ENCODE assay signal across 14 cellular contexts in the genomic region with DNA sequence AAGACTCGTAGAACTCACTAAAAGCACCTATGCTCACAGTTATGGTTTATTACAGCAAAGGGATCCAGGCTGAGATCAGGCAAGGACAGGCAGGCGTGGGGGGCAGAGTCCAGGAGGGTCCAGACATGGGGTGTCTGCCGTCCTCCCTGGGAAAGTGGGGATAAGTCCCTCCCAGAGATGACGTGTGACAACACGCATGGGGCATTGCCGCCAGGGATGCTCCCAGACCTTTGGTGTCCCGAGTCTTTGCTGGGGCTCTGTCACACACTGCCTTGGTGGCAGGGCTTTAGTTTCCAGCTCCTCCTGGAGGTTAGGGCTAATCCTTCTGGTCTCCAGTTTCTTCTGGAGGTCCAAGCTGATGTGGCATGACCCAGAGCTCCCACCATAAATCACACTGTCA.
DNase-seq lines count a peak whose midpoint lies in the region; ATAC-seq and TF ChIP-seq lines count a peak whose summit lies in the region.
"Had no signal": no experiment of that assay in that cellular context is flagged by ENCODE, and none has a peak within 500 bp of the region (broad histone marks: within the 10 kb centered on the region; RNA-seq: fewer than 3 reads in every experiment).

No MANE protein-coding gene starts in this region.

- no peak for ATAC-seq in PC-3
- no peak for ATAC-seq in GM18858 (IDR thresholded peaks at IDR 0.05; ENCODE audit: unreplicated experiment)
- ATAC-seq in HG03457 (IDR thresholded peaks at IDR 0.05; ENCODE audit: unreplicated experiment), result no peak
- ATAC-seq: CD8-positive, alpha-beta T cell had no signal

- H3K9me3 ChIP-seq in neural cell (ENCODE audit: low read length), result no peaks in the 10 kb centered on the region
- no peaks in the 10 kb centered on the region for H3K9me3 ChIP-seq in PC-3 (ENCODE audit: low read length)
- H3K9me3 ChIP-seq: BLaER1, HAP-1 had no signal

- intact Hi-C loops in dorsolateral prefrontal cortex (cut with DNase I) (no loop called here), PC-3 (cut with micrococcal nuclease) (no loop called here)

- TF ChIP-seq RAD21 in neural cell (conservative IDR thresholded peaks at IDR 0.05), result no peak

- CTCF ChIA-PET in PC-3 (lab: Charles Lee), result no interaction called here

- H3K9me2 ChIP-seq in neural cell (ENCODE audit: insufficient read depth, low read length) (no peaks in the 10 kb centered on the region), PC-3 (replicated peaks; ENCODE audit: low read length) (no peaks in the 10 kb centered on the region)

- H3K9ac ChIP-seq in neural cell (ENCODE audit: low read length) (peak overlapping the region; percentile 44), PC-3 (ENCODE audit: low read length) (no peak overlapping the region)
- H3K9ac ChIP-seq: BLaER1 had no signal

- H2AFZ ChIP-seq in neural cell (ENCODE audit: low read depth, low read length) (no peak overlapping the region), PC-3 (ENCODE audit: low read length) (no peak overlapping the region)

- peaks cover 68% of the 10 kb centered on the region for H3K4me1 Mint-ChIP-seq in brain

- POLR2A ChIA-PET in PC-3 (lab: Charles Lee; ENCODE audit: unreplicated experiment), result no interaction called here

- TF ChIP-seq CTCF in brain (conservative IDR thresholded peaks at IDR 0.05) (no peak), dorsolateral prefrontal cortex (IDR thresholded peaks at IDR 0.05 in 54 of 56, conservative IDR thresholded peaks at IDR 0.05 in 2 of 56; ENCODE audit: low read depth in 1 of 56, partially characterized antibody in 56 of 56) (no peak), neural cell (IDR thresholded peaks at IDR 0.05; ENCODE audit: poor library complexity, severe bottlenecking) (no peak), PC-3 (conservative IDR thresholded peaks at IDR 0.05; ENCODE audit: low read depth, low read length) (no peak)

- DNase-seq in dorsolateral prefrontal cortex (no peak), PC-3 (no peak)
- DNase-seq: 8988T; Calu3; CD8-positive, alpha-beta T cell; DMS79 treated with DMSO at 0.1 percent for 48 hours; GF-D8 had no signal

- TF ChIP-seq EP300 in neural cell (conservative IDR thresholded peaks at IDR 0.05; ENCODE audit: poor library complexity, severe bottlenecking), result no peak

- no peaks in the 10 kb centered on the region for H3K36me3 Mint-ChIP-seq in brain
- H3K36me3 Mint-ChIP-seq: CD8-positive, alpha-beta T cell had no signal

- no peaks in the 10 kb centered on the region for H4K20me1 ChIP-seq in neural cell (ENCODE audit: insufficient read depth)
- H4K20me1 ChIP-seq in PC-3 (ENCODE audit: low read length), result no peaks in the 10 kb centered on the region
- H4K20me1 ChIP-seq: BLaER1 had no signal

- BruUV-seq in PC-3 (replicated peaks; lab: Mats Ljungman, UMichigan), result no TSS peak

- H3F3A ChIP-seq in neural cell (ENCODE audit: insufficient read depth, low read length, poor library complexity, severe bottlenecking) (peaks cover 2% of the 10 kb centered on the region), PC-3 (ENCODE audit: low read length, unreplicated experiment) (no peaks in the 10 kb centered on the region)

- peak overlapping the region in 54 of 59 donors; percentile 1 to 94 (median 74) for H3K27ac ChIP-seq in dorsolateral prefrontal cortex
- H3K27ac ChIP-seq in neural cell (ENCODE audit: low read length), result peak overlapping the region; percentile 66
- peak overlapping the region; percentile 79 for H3K27ac ChIP-seq in temporal lobe (ENCODE audit: low read depth, low read length)
- no peak overlapping the region for H3K27ac ChIP-seq in PC-3 (ENCODE audit: low read length)
- H3K27ac ChIP-seq: BLaER1 had no signal

- no peaks in the 10 kb centered on the region for H3K27me3 Mint-ChIP-seq in brain

- H3K4me2 ChIP-seq in neural cell (ENCODE audit: low read length), result peak overlapping the region; percentile 41
- H3K4me2 ChIP-seq in PC-3 (ENCODE audit: low read length), result no peak overlapping the region

- no peaks in the 10 kb centered on the region for H3K4me1 ChIP-seq in PC-3 (ENCODE audit: insufficient read depth, low read length)
- H3K4me1 ChIP-seq: HAP-1 had no signal

- peak overlapping the region in 2 of 5 experiments; percentile 62 to 67 for H3K4me3 Mint-ChIP-seq in brain
- H3K4me3 Mint-ChIP-seq: CD8-positive, alpha-beta T cell had no signal

- no peaks in the 10 kb centered on the region for H3K36me3 ChIP-seq in neural cell (ENCODE audit: insufficient read depth, low read length)
- no peaks in the 10 kb centered on the region for H3K36me3 ChIP-seq in PC-3 (ENCODE audit: low read depth, low read length)
- H3K36me3 ChIP-seq: BLaER1, HAP-1 had no signal

- H3K9me3 Mint-ChIP-seq in brain, result peaks cover 0 to 8% (median 3%) of the 10 kb centered on the region in 5 experiments
- H3K9me3 Mint-ChIP-seq: CD8-positive, alpha-beta T cell had no signal

- H3K4me3 ChIP-seq in dorsolateral prefrontal cortex (no peak overlapping the region), neural cell (ENCODE audit: low read length) (peak overlapping the region; percentile 51), PC-3 (ENCODE audit: low read length) (no peak overlapping the region)
- H3K4me3 ChIP-seq: BLaER1, HAP-1 had no signal

- H3K79me2 ChIP-seq in neural cell (replicated peaks; ENCODE audit: insufficient read depth, low read length) (peaks cover 59% of the 10 kb centered on the region), PC-3 (ENCODE audit: low read length) (no peaks in the 10 kb centered on the region)

- H3K27me3 ChIP-seq in dorsolateral prefrontal cortex, result no peaks in the 10 kb centered on the region
- H3K27me3 ChIP-seq in neural cell (ENCODE audit: insufficient read depth, low read depth, low read length), result no peaks in the 10 kb centered on the region
- H3K27me3 ChIP-seq in PC-3 (ENCODE audit: low read length), result no peaks in the 10 kb centered on the region
- H3K27me3 ChIP-seq: BLaER1 had no signal

- H3K27ac Mint-ChIP-seq in brain, result peak overlapping the region; percentile 77 to 97 (median 88)
- H3K27ac Mint-ChIP-seq: CD8-positive, alpha-beta T cell had no signal

TF ChIP-seq in neural cell, 6 proteins besides CTCF, POLR2A, EP300 and RAD21:
- TF ChIP-seq POLR2AphosphoS5 (IDR thresholded peaks at IDR 0.05), result no peak
- TF ChIP-seq EZH2 (IDR thresholded peaks at IDR 0.05; ENCODE audit: borderline replicate concordance, insufficient read depth, low read length, poor library complexity, severe bottlenecking), result no peak
- TF ChIP-seq, protein P1, sequence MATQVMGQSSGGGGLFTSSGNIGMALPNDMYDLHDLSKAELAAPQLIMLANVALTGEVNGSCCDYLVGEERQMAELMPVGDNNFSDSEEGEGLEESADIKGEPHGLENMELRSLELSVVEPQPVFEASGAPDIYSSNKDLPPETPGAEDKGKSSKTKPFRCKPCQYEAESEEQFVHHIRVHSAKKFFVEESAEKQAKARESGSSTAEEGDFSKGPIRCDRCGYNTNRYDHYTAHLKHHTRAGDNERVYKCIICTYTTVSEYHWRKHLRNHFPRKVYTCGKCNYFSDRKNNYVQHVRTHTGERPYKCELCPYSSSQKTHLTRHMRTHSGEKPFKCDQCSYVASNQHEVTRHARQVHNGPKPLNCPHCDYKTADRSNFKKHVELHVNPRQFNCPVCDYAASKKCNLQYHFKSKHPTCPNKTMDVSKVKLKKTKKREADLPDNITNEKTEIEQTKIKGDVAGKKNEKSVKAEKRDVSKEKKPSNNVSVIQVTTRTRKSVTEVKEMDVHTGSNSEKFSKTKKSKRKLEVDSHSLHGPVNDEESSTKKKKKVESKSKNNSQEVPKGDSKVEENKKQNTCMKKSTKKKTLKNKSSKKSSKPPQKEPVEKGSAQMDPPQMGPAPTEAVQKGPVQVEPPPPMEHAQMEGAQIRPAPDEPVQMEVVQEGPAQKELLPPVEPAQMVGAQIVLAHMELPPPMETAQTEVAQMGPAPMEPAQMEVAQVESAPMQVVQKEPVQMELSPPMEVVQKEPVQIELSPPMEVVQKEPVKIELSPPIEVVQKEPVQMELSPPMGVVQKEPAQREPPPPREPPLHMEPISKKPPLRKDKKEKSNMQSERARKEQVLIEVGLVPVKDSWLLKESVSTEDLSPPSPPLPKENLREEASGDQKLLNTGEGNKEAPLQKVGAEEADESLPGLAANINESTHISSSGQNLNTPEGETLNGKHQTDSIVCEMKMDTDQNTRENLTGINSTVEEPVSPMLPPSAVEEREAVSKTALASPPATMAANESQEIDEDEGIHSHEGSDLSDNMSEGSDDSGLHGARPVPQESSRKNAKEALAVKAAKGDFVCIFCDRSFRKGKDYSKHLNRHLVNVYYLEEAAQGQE (IDR thresholded peaks at IDR 0.05; ENCODE audit: borderline replicate concordance), result no peak
- TF ChIP-seq MXI1 (conservative IDR thresholded peaks at IDR 0.05; ENCODE audit: poor library complexity, severe bottlenecking), result no peak
- TF ChIP-seq SMC3 (conservative IDR thresholded peaks at IDR 0.05; ENCODE audit: poor library complexity), result no peak
- TF ChIP-seq TAF1 (IDR thresholded peaks at IDR 0.05; ENCODE audit: low read depth), result no peak
